ENCODE assay signal across 15 cellular contexts in genomic region chr15:20272422-20273184, GRCh38.
"Had no signal": no experiment of that assay in that cellular context is flagged by ENCODE, and none has a peak within 500 bp of the region (broad histone marks: within the 10 kb centered on the region; RNA-seq: fewer than 3 reads in every experiment).

No MANE protein-coding gene starts in this region.

- H3K4me3 ChIP-seq: coronary artery, gastrocnemius medialis, heart right ventricle had no signal

- H3K9me3 ChIP-seq: gastrocnemius medialis had no signal

- FAIRE-seq: TTC549 had no signal

- H3K9ac ChIP-seq: parathyroid adenoma had no signal

- H3K79me2 ChIP-seq: parathyroid adenoma had no signal

- H2AFZ ChIP-seq: parathyroid adenoma had no signal

- H3K27me3 ChIP-seq: gastrocnemius medialis had no signal

- H3K27ac ChIP-seq: coronary artery, gastrocnemius medialis, heart right ventricle, parathyroid adenoma had no signal

- H3K4me3 Mint-ChIP-seq: activated naive CD4-positive, alpha-beta T cell treated with anti-CD3 and anti-CD28 coated beads for 36 hours; activated T-cell treated with anti-CD3 and anti-CD28 coated beads, Interleukin-2, amount 50 U/mL, for 72 hours had no signal

- H3K27ac Mint-ChIP-seq: activated naive CD4-positive, alpha-beta T cell treated with anti-CD3 and anti-CD28 coated beads for 36 hours; activated T-cell treated with anti-CD3 and anti-CD28 coated beads, Interleukin-2, amount 50 U/mL, for 72 hours had no signal

- ATAC-seq: gastrocnemius medialis had no signal

- H3K9me3 Mint-ChIP-seq: activated naive CD4-positive, alpha-beta T cell treated with anti-CD3 and anti-CD28 coated beads for 36 hours; activated T-cell treated with anti-CD3 and anti-CD28 coated beads, Interleukin-2, amount 50 U/mL, for 72 hours had no signal

- H3K4me1 ChIP-seq: gastrocnemius medialis, heart right ventricle, parathyroid adenoma had no signal

- H3K36me3 ChIP-seq: gastrocnemius medialis, heart right ventricle had no signal

- DNase-seq: activated CD4-positive, alpha-beta T cell treated with anti-CD3 and anti-CD28 coated beads, Interleukin-2, amount 50 U/mL, for 48 hours; activated CD4-positive, CD25-positive, alpha-beta regulatory T cell treated with anti-CD3 and anti-CD28 coated beads, Interleukin-2, amount 50 U/mL, for 72 hours; activated naive CD4-positive, alpha-beta T cell treated with anti-CD3 and anti-CD28 coated beads for 36 hours; activated T-cell treated with anti-CD3 and anti-CD28 coated beads, Interleukin-2, amount 50 U/mL, for 72 hours; caudate nucleus; effector CD4-positive, alpha-beta T cell; gastrocnemius medialis; heart right ventricle; left cardiac atrium; stimulated activated CD4-positive, alpha-beta T cell treated with anti-CD3 and anti-CD28 coated beads, Interleukin-15, amount 100 ng/mL, for 24 hours; stimulated activated CD4-positive, alpha-beta T cell treated with anti-CD3 and anti-CD28 coated beads, Interleukin-4, amount 100 ng/mL, for 24 hours; T-helper 2 cell had no signal
